ENCODE assay signal across 8 cellular contexts in genomic region chr10:122462533-122463465, GRCh38. TPM values are rescaled to one million over a fixed set of nuclear protein-coding genes. Genes with fewer than 3 reads are reported as not detected.
DNase-seq lines count a peak whose midpoint lies in the region; ATAC-seq, FAIRE-seq and TF ChIP-seq lines count a peak whose summit lies in the region.

No MANE protein-coding gene starts in this region.

- intact Hi-C loops in aorta (cut with DNase I), result loop anchor here (2.0 to 5.0 kb wide), 2 partner anchors 32 to 40 kb away; no protein-coding TSS in a partner anchor

- TF ChIP-seq CTCF in BE2C (IDR thresholded peaks at IDR 0.05; ENCODE audit: low read depth, low read length) (no peak), Peyer's patch (IDR thresholded peaks at IDR 0.05) (no peak), epithelial cell of proximal tubule (conservative IDR thresholded peaks at IDR 0.05; ENCODE audit: low read depth, low read length) (no peak), WERI-Rb-1 (IDR thresholded peaks at IDR 0.05; ENCODE audit: low read depth, low read length) (no peak)

- DNase-seq in BE2C (no peak), Peyer's patch (peak in 1 of 3 donors; percentile 62), epithelial cell of proximal tubule (ENCODE audit: low read depth) (no peak), aorta (peak; percentile 80 to 89), GM12892 (ENCODE audit: insufficient read length) (no peak), WERI-Rb-1 (no peak), DMS153 (lab: John Stamatoyannopoulos, UW) (no peak)

- TF ChIP-seq POLR2A in Peyer's patch (IDR thresholded peaks at IDR 0.05) (no peak), GM12892 (IDR thresholded peaks at IDR 0.05; ENCODE audit: low read depth, low read length) (no peak)

- H3K36me3 ChIP-seq in BE2C, result no peaks in the 10 kb centered on the region
- no peaks in the 10 kb centered on the region for H3K36me3 ChIP-seq in Peyer's patch
- peaks cover 0 to 5% of the 10 kb centered on the region in 2 donors for H3K36me3 ChIP-seq in muscle layer of duodenum (ENCODE audit: control insufficient read depth in 1 of 2, insufficient read depth in 2 of 2, low read length in 2 of 2)
- no peaks in the 10 kb centered on the region for H3K36me3 ChIP-seq in aorta (ENCODE audit: control insufficient read depth in 1 of 2, insufficient read depth in 2 of 2, low read length in 1 of 2)
- H3K36me3 ChIP-seq in WERI-Rb-1, result no peaks in the 10 kb centered on the region

- H3K27ac ChIP-seq in Peyer's patch (peak overlapping the region; percentile 32 to 85 (median 62)), muscle layer of duodenum (ENCODE audit: low read length) (peak overlapping the region; percentile 7), aorta (ENCODE audit: low read depth in 1 of 2, low read length in 2 of 2) (peak overlapping the region; percentile 45 to 95), WERI-Rb-1 (no peak overlapping the region)

- FAIRE-seq in GM12892 (lab: Jason Lieb, UNC), result no peak

- H3K4me3 ChIP-seq in BE2C (ENCODE audit: low read depth, low read length) (peak overlapping the region; percentile 31), Peyer's patch (peak overlapping the region; percentile 30 to 74 (median 54)), epithelial cell of proximal tubule (ENCODE audit: low read depth, low read length) (peak overlapping the region; percentile 80), muscle layer of duodenum (ENCODE audit: low read depth in 1 of 2, low read length in 2 of 2) (peak overlapping the region; percentile 65 to 89), aorta (ENCODE audit: low read length in 2 of 2) (peak overlapping the region; percentile 88 to 94), WERI-Rb-1 (ENCODE audit: low read depth, low read length) (no peak overlapping the region)

- peak; percentile 70 for ATAC-seq in aorta (ENCODE audit: low FRiP score)

- no peaks in the 10 kb centered on the region for H3K9me3 ChIP-seq in BE2C
- no peaks in the 10 kb centered on the region for H3K9me3 ChIP-seq in Peyer's patch
- no peaks in the 10 kb centered on the region for H3K9me3 ChIP-seq in muscle layer of duodenum (ENCODE audit: control insufficient read depth in 1 of 2, low read length in 2 of 2)
- no peaks in the 10 kb centered on the region for H3K9me3 ChIP-seq in aorta (ENCODE audit: control insufficient read depth, low read length)
- no peaks in the 10 kb centered on the region for H3K9me3 ChIP-seq in WERI-Rb-1 (ENCODE audit: severe bottlenecking)

- 1% methylated on average over 47 of the region's 47 CpGs for WGBS in aorta, 2 donors

- H3K27me3 ChIP-seq in BE2C (peaks cover 82% of the 10 kb centered on the region), Peyer's patch (no peaks in the 10 kb centered on the region), muscle layer of duodenum (ENCODE audit: low read depth, low read length) (no peaks in the 10 kb centered on the region), aorta (ENCODE audit: control insufficient read depth in 1 of 2, insufficient read depth in 2 of 2, low read length in 1 of 2) (no peaks in the 10 kb centered on the region), WERI-Rb-1 (ENCODE audit: insufficient read depth, low read depth, severe bottlenecking) (no peaks in the 10 kb centered on the region)

- H3K4me1 ChIP-seq in BE2C (no peaks in the 10 kb centered on the region), Peyer's patch (peaks cover 0 to 17% (median 0%) of the 10 kb centered on the region in 4 donors), muscle layer of duodenum (ENCODE audit: control insufficient read depth in 1 of 2, insufficient read depth in 2 of 2, low read length in 2 of 2) (peaks cover 0 to 8% of the 10 kb centered on the region in 2 donors), aorta (ENCODE audit: control insufficient read depth in 1 of 2, insufficient read depth in 2 of 2, low read length in 2 of 2) (peaks cover 1 to 3% of the 10 kb centered on the region in 2 donors)

RNA-seq across cellular contexts. Expression of gene HTRA1, which starts 1.4 kb away (rescaled TPM):
- not detected for polyA plus RNA-seq in BE2C (2012; ENCODE audit: insufficient read depth, insufficient read length, low read depth)
- total RNA-seq in Peyer's patch (10 to 100 TPM; 12.3 to 26.1 (median 17.3) TPM), epithelial cell of proximal tubule (19.8 and 35.7 TPM in 2 replicates), aorta (100 to 1,000 TPM; 261 to 386 TPM)
- polyA plus RNA-seq in aorta, result 100 to 1,000 TPM; 324 to 465 TPM
- not detected for polyA plus RNA-seq in GM12892 (2012; ENCODE audit: missing spikeins)

RNA-seq across cellular contexts. Expression of gene ARMS2, which starts 8.3 kb away (rescaled TPM):
- not detected for polyA plus RNA-seq in BE2C (2012; ENCODE audit: insufficient read depth, insufficient read length, low read depth)
- total RNA-seq in Peyer's patch, result not detected
- not detected in 2 replicates for total RNA-seq in epithelial cell of proximal tubule
- not detected for total RNA-seq in aorta
- polyA plus RNA-seq in aorta, result not detected
- not detected for polyA plus RNA-seq in GM12892 (2012; ENCODE audit: missing spikeins)

Comparison
In these comparisons a context has a peak if more than half of its experiments do, and no peak if none do; other contexts are left out.
1. DNase-seq: peak in aorta (2 of 2); none in BE2C (single experiment), epithelial cell of proximal tubule (single experiment), GM12892 (single experiment), WERI-Rb-1 (single experiment) and DMS153 (single experiment).